In genomic region chr15:43133429-43134156, GRCh38 we compare ENCODE assay signal across 8 cellular contexts. TPM values are rescaled to one million over a fixed set of nuclear protein-coding genes. Genes with fewer than 3 reads are reported as not detected.
A peak's percentile ranks its signal among the peaks of the same experiment; 100 is the strongest.
DNase-seq lines count a peak whose midpoint lies in the region; TF ChIP-seq lines count a peak whose summit lies in the region.

Gene TMEM62, plus strand, starts transcription at chr15:43133586. Its CDS starts 217 bp downstream, at chr15:43133803.

- H3K4me2 ChIP-seq in GM23248 (ENCODE audit: unreplicated experiment) = peak within 1 kb of the TSS; percentile 81
- H3K4me2 ChIP-seq in osteoblast (ENCODE audit: insufficient read depth, low read length) = peak within 1 kb of the TSS; percentile 95

- 0 out of 2 replicates have a peak, but pooled peaks cover 6% of the 10 kb centered on the region for H3K79me2 ChIP-seq in GM23248 (ENCODE audit: insufficient read depth)
- peaks cover 19% of the 10 kb centered on the region for H3K79me2 ChIP-seq in osteoblast (ENCODE audit: insufficient read depth, low read length)

- H3K36me3 Mint-ChIP-seq in activated naive CD8-positive, alpha-beta T cell treated with anti-CD3 and anti-CD28 coated beads for 36 hours = peaks cover 20% of the 10 kb centered on the region

- 1% methylated on average over 40 to 66 of the region's 66 CpGs for WGBS in GM23248 (ENCODE audit: low coverage in 1 of 2, low lambda C conversion rate in 2 of 2, missing lambda C conversion rate in 2 of 2), 2 experiments

- peaks cover 4% of the 10 kb centered on the region for H3K9me3 Mint-ChIP-seq in activated naive CD8-positive, alpha-beta T cell treated with anti-CD3 and anti-CD28 coated beads for 36 hours

- no peaks in the 10 kb centered on the region for H3K27me3 ChIP-seq in GM23248 (replicated peaks; ENCODE audit: insufficient read depth)
- peaks cover 4% of the 10 kb centered on the region for H3K27me3 ChIP-seq in osteoblast (ENCODE audit: insufficient read depth, low read length)
- H3K27me3 ChIP-seq in tibial artery = no peaks in the 10 kb centered on the region

- H3K4me1 ChIP-seq in GM23248 (ENCODE audit: insufficient read depth) = peaks cover 13% of the 10 kb centered on the region
- peaks cover 11% of the 10 kb centered on the region for H3K4me1 ChIP-seq in osteoblast (ENCODE audit: insufficient read depth, low read length)
- peaks cover 0 to 15% (median 8%) of the 10 kb centered on the region in 4 donors for H3K4me1 ChIP-seq in tibial artery

- H3K4me3 Mint-ChIP-seq in activated naive CD8-positive, alpha-beta T cell treated with anti-CD3 and anti-CD28 coated beads for 36 hours = peak within 1 kb of the TSS; percentile 90

- H3K4me3 ChIP-seq in GM23248 = peak within 1 kb of the TSS; percentile 82
- H3K4me3 ChIP-seq in osteoblast (ENCODE audit: insufficient read depth, low read length) = peak within 1 kb of the TSS; percentile 93
- H3K4me3 ChIP-seq in tibial artery = peak within 1 kb of the TSS; percentile 76 to 87

- H3K27ac Mint-ChIP-seq in activated naive CD8-positive, alpha-beta T cell treated with anti-CD3 and anti-CD28 coated beads for 36 hours = peak within 1 kb of the TSS; percentile 75

- H4K20me1 ChIP-seq in GM23248 (ENCODE audit: insufficient read depth) = no peaks in the 10 kb centered on the region
- no peaks in the 10 kb centered on the region for H4K20me1 ChIP-seq in osteoblast (ENCODE audit: insufficient read depth, low read length)

- H3K9me3 ChIP-seq in GM23248 (ENCODE audit: low read depth) (no peaks in the 10 kb centered on the region), osteoblast (ENCODE audit: low read depth, low read length) (no peaks in the 10 kb centered on the region), tibial artery (no peaks in the 10 kb centered on the region)

- no peaks in the 10 kb centered on the region for H3K27me3 Mint-ChIP-seq in activated naive CD8-positive, alpha-beta T cell treated with anti-CD3 and anti-CD28 coated beads for 36 hours

- peak within 1 kb of the TSS; percentile 97 for H2AFZ ChIP-seq in GM23248
- peak within 1 kb of the TSS; percentile 98 for H2AFZ ChIP-seq in osteoblast (ENCODE audit: low read length)

- H3K36me3 ChIP-seq in GM23248 (ENCODE audit: low read depth) (no peaks in the 10 kb centered on the region), osteoblast (ENCODE audit: insufficient read depth, low read length) (no peaks in the 10 kb centered on the region), tibial artery (peaks cover 17 to 31% (median 20%) of the 10 kb centered on the region in 3 donors)

- no peak for TF ChIP-seq CTCF in osteoblast (IDR thresholded peaks at IDR 0.05; ENCODE audit: extremely low read depth, low read depth, low read length)
- TF ChIP-seq CTCF in tibial artery (IDR thresholded peaks at IDR 0.05) = no peak

- H3K9me2 ChIP-seq in GM23248 (ENCODE audit: insufficient read depth) = no peaks in the 10 kb centered on the region

- DNase-seq in GM04504 (ENCODE audit: low read depth) (peak; percentile 37), GM23248 (peak; percentile 72), Kasumi-1 (lab: John Stamatoyannopoulos, UW) (peak; percentile 4 to 13), SKM-1 treated with dmso at 0.1 percent for 144 hours (lab: John Stamatoyannopoulos, UW; ENCODE audit: unreplicated experiment) (peak; percentile 84), head of caudate nucleus (peak; percentile 57 to 87 (median 75)), osteoblast (ENCODE audit: insufficient read length, low spot score, missing footprints) (peak; percentile 94), tibial artery (peak; percentile 84 to 93)
- peak; percentile 72 for DNase-seq in activated naive CD8-positive, alpha-beta T cell treated with anti-CD3 and anti-CD28 coated beads for 36 hours

- peaks cover 15% of the 10 kb centered on the region for H3K4me1 Mint-ChIP-seq in activated naive CD8-positive, alpha-beta T cell treated with anti-CD3 and anti-CD28 coated beads for 36 hours

- in situ Hi-C loops in GM23248 (cut with MboI) = no loop called here

- 0 out of 2 replicates have a peak, but pooled peaks cover 7% of the 10 kb centered on the region for H3F3A ChIP-seq in GM23248 (ENCODE audit: insufficient read depth)

- no peak within 1 kb of the TSS for H3K27ac ChIP-seq in GM23248
- H3K27ac ChIP-seq in osteoblast (ENCODE audit: low read depth, low read length) = peak within 1 kb of the TSS; percentile 26
- peak within 1 kb of the TSS; percentile 82 to 88 for H3K27ac ChIP-seq in tibial artery

- H3K9ac ChIP-seq in GM23248 = peak within 1 kb of the TSS; percentile 82

- intact Hi-C loops in head of caudate nucleus (cut with DNase I) = no loop called here
- intact Hi-C loops in tibial artery (cut with DNase I; ENCODE audit: low total_unique reads) = no loop called here

RNA-seq across cellular contexts. Expression of gene TMEM62, which starts in this region (rescaled TPM):
- 5.9 and 11.2 TPM in 2 replicates for total RNA-seq in GM23248 (2014; rRNA removed; shearing (Covaris generic))
- 6.5 and 8.2 TPM in 2 replicates for polyA plus RNA-seq in GM23248 (2016; fragmentation: Nextera tagmentation; extraction: Ambion mirVana)
- total RNA-seq in activated naive CD8-positive, alpha-beta T cell treated with anti-CD3 and anti-CD28 coated beads for 36 hours = 10 to 100 TPM; 13.8 to 13.9 TPM
- total RNA-seq in osteoblast = 17.7 and 25.6 TPM in 2 replicates

Comparison
In these comparisons a context has a peak if more than half of its experiments do, and no peak if none do; other contexts are left out.
1. DNase-seq: peak in every context shown above with its lines; median percentile 94 in osteoblast; 88 in tibial artery; 84 in SKM-1 treated with dmso at 0.1 percent for 144 hours; 75 in head of caudate nucleus; 72 in GM23248; 72 in activated naive CD8-positive, alpha-beta T cell treated with anti-CD3 and anti-CD28 coated beads for 36 hours; 37 in GM04504; 8 in Kasumi-1.